In the genomic region with DNA sequence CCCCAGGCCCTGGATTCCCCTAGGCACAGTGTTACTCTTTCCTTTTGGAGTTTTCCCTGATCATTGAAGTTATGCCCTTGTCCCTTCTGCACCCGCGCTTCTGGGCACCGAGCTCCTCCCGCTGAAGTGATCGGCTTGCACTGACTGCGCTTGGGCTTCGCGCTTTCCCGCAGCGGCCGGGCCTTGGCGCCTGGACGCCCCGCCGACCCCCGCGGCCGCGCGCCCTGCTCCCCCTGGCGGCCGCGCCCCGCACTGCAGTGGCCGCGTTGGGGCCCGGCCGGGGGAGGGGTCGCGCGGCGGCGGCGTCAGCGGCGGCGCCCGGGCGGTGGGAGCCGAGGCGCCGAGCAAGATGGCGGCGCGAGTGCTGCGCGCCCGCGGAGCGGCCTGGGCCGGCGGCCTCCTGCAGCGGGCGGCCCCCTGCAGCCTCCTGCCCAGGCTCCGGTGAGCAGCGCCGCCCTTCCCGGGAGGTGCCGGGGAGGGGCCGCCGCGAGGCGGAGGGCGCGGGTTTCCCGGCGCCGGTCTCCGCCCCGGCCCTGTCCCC, we compare ENCODE assay signal across 8 cellular contexts.
DNase-seq lines count a peak whose midpoint lies in the region; FAIRE-seq and TF ChIP-seq lines count a peak whose summit lies in the region.

A gene (plus strand): TSS at position 325 of the 541 bp plus-strand sequence. CDS start 25 bp downstream, at position 350.

- TF ChIP-seq POLR2A in GM10847 (IDR thresholded peaks at IDR 0.05; ENCODE audit: extremely low read depth, insufficient read length) = peak; percentile 71
- TF ChIP-seq POLR2A in H54 (IDR thresholded peaks at IDR 0.05; ENCODE audit: low read depth, low read length) = peak; percentile 82

- DNase-seq in H54 (ENCODE audit: insufficient read length, low spot score) (peak; percentile 97), LoVo (ENCODE audit: low spot score) (peak; percentile 85), T-helper 1 cell (peak; percentile 28 to 74 (median 43)), anterior cingulate cortex (lab: John Stamatoyannopoulos, UW) (peak in 42 of 58 donors; percentile 11 to 77 (median 54)), hepatic stellate cell (ENCODE audit: low spot score) (peak; percentile 77), retina (peak; percentile 69), NCI-H187 treated with DMSO at 0.1 percent for 48 hours (lab: John Stamatoyannopoulos, UW) (no peak)

- FAIRE-seq in H54 (lab: Jason Lieb, UNC) = no peak
